ENCODE assay signal across 24 cellular contexts in genomic region chr11:134802116-134802515, GRCh38.
DNase-seq lines count a peak whose midpoint lies in the region; ATAC-seq, FAIRE-seq and TF ChIP-seq lines count a peak whose summit lies in the region.
"Had no signal": no experiment of that assay in that cellular context is flagged by ENCODE, and none has a peak within 500 bp of the region (broad histone marks: within the 10 kb centered on the region; RNA-seq: fewer than 3 reads in every experiment).

No MANE protein-coding gene starts in this region.

- H3K4me3 ChIP-seq in GM23338 (no peak overlapping the region), SK-N-MC (peak overlapping the region; percentile 8; the same call in 1 of the 2 replicates), iPS-20b (ENCODE audit: low read length) (no peak overlapping the region)
- H3K4me3 ChIP-seq: coronary artery, gastrocnemius medialis had no signal

- peaks cover 10% of the 10 kb centered on the region for H3K27me3 Mint-ChIP-seq in GM23338 (ENCODE audit: insufficient read depth, low read depth, poor library complexity)
- H3K27me3 Mint-ChIP-seq in osteocyte (ENCODE audit: unreplicated experiment): peaks cover 10% of the 10 kb centered on the region

- DNase-seq in GM23338 (ENCODE audit: low spot score): no peak
- no peak for DNase-seq in SK-N-MC (ENCODE audit: low read depth, low spot score)
- DNase-seq in osteocyte (ENCODE audit: extremely low spot score, unreplicated experiment): no peak
- DNase-seq in frontal cortex (ENCODE audit: low spot score in 2 of 2): no peak
- DNase-seq in NOMO-1 treated with DMSO at 0.1 percent for 48 hours (lab: John Stamatoyannopoulos, UW; ENCODE audit: unreplicated experiment): no peak
- no peak for DNase-seq in occipital lobe (lab: John Stamatoyannopoulos, UW)
- DNase-seq: activated CD4-positive, alpha-beta T cell treated with anti-CD3 and anti-CD28 coated beads, Interleukin-2, amount 50 U/mL, for 48 hours; activated naive CD4-positive, alpha-beta T cell treated with anti-CD3 and anti-CD28 coated beads, Interleukin-2, amount 50 U/mL, for 16 hours; activated T-cell treated with anti-CD3 and anti-CD28 coated beads, Interleukin-2, amount 50 U/mL, for 24 hours; gastrocnemius medialis; GF-D8; immature natural killer cell; KG1; NCI-H2081; NCI-H524 treated with DMSO at 0.1 percent for 48 hours; OCI-M1; stimulated activated CD4-positive, alpha-beta T cell treated with anti-CD3 and anti-CD28 coated beads, Interleukin-1b, Interleukin-23, amount 100 ng/mL, for 48 hours had no signal

- no peaks in the 10 kb centered on the region for H3K9me2 ChIP-seq in GM23338 (ENCODE audit: insufficient read depth)

- H3K4me2 ChIP-seq in GM23338: peak overlapping the region; percentile 63

- H3K9me3 ChIP-seq in SK-N-MC (ENCODE audit: low read depth, low read length): no peaks in the 10 kb centered on the region
- H3K9me3 ChIP-seq in iPS-20b (ENCODE audit: insufficient read depth, low read depth, low read length): no peaks in the 10 kb centered on the region
- H3K9me3 ChIP-seq: gastrocnemius medialis had no signal

- H3F3A ChIP-seq in GM23338 (replicated peaks; ENCODE audit: low read depth): no peaks in the 10 kb centered on the region

- H3K27ac Mint-ChIP-seq in GM23338: no peak overlapping the region
- H3K27ac Mint-ChIP-seq in osteocyte (ENCODE audit: unreplicated experiment): peak overlapping the region; percentile 36
- H3K27ac Mint-ChIP-seq: activated T-cell treated with anti-CD3 and anti-CD28 coated beads, Interleukin-2, amount 50 U/mL, for 24 hours; natural killer cell treated with Interleukin-12 subunit alpha and Interleukin-12 subunit beta and Interleukin-15 and Interleukin-18, amount 100 ng/mL, for 72 hours had no signal

- no peaks in the 10 kb centered on the region for H3K79me2 ChIP-seq in GM23338 (replicated peaks; ENCODE audit: insufficient read depth)

- H3K9ac ChIP-seq in SK-N-MC (ENCODE audit: insufficient read length) (no peak overlapping the region), iPS-20b (ENCODE audit: low read depth, low read length) (0 out of 2 replicates have a peak overlapping the region, but pooled peaks have one; percentile 20)

- peak overlapping the region; percentile 90 for H2AFZ ChIP-seq in GM23338

- peaks cover 18% of the 10 kb centered on the region for H3K4me1 ChIP-seq in GM23338 (ENCODE audit: insufficient read depth)
- peaks cover 18% of the 10 kb centered on the region; the same call in 1 of the 2 replicates for H3K4me1 ChIP-seq in iPS-20b (ENCODE audit: insufficient read depth, low read length)
- H3K4me1 ChIP-seq: gastrocnemius medialis had no signal

- H3K9me3 Mint-ChIP-seq in GM23338 (no peaks in the 10 kb centered on the region), osteocyte (ENCODE audit: unreplicated experiment) (no peaks in the 10 kb centered on the region)
- H3K9me3 Mint-ChIP-seq: activated T-cell treated with anti-CD3 and anti-CD28 coated beads, Interleukin-2, amount 50 U/mL, for 24 hours; immature natural killer cell; natural killer cell treated with Interleukin-12 subunit alpha and Interleukin-12 subunit beta and Interleukin-15 and Interleukin-18, amount 100 ng/mL, for 72 hours had no signal

- H4K20me1 ChIP-seq in GM23338 (replicated peaks; ENCODE audit: insufficient read depth): no peaks in the 10 kb centered on the region

- H3K27ac ChIP-seq in GM23338 (ENCODE audit: low read depth) (no peak overlapping the region), SK-N-MC (no peak overlapping the region), iPS-20b (ENCODE audit: low read length) (no peak overlapping the region)
- H3K27ac ChIP-seq: coronary artery, gastrocnemius medialis had no signal

- FAIRE-seq in frontal cortex (lab: Jason Lieb, UNC): no peak
- FAIRE-seq: GM12891, TTC549 had no signal

- no peak for TF ChIP-seq CTCF in GM23338 (conservative IDR thresholded peaks at IDR 0.05; ENCODE audit: low read depth in 2 of 2)
- no peak for TF ChIP-seq CTCF in osteocyte (IDR thresholded peaks at IDR 0.05)

- peak overlapping the region; percentile 1; the same call in 1 of the 3 replicates for H3K4me3 Mint-ChIP-seq in GM23338
- H3K4me3 Mint-ChIP-seq in osteocyte (ENCODE audit: unreplicated experiment): peak overlapping the region; percentile 24
- H3K4me3 Mint-ChIP-seq: activated T-cell treated with anti-CD3 and anti-CD28 coated beads, Interleukin-2, amount 50 U/mL, for 24 hours; immature natural killer cell; natural killer cell treated with Interleukin-12 subunit alpha and Interleukin-12 subunit beta and Interleukin-15 and Interleukin-18, amount 100 ng/mL, for 72 hours had no signal

- no peaks in the 10 kb centered on the region for H3K36me3 ChIP-seq in GM23338 (ENCODE audit: insufficient read depth)
- no peaks in the 10 kb centered on the region for H3K36me3 ChIP-seq in SK-N-MC (ENCODE audit: insufficient read depth, low read length)
- no peaks in the 10 kb centered on the region for H3K36me3 ChIP-seq in iPS-20b (ENCODE audit: insufficient read depth, low read depth, low read length)
- H3K36me3 ChIP-seq: gastrocnemius medialis had no signal

- H3K4me1 Mint-ChIP-seq in GM23338 (peaks cover 31% of the 10 kb centered on the region), osteocyte (ENCODE audit: unreplicated experiment) (peaks cover 14% of the 10 kb centered on the region)
- H3K4me1 Mint-ChIP-seq: immature natural killer cell had no signal

- ATAC-seq in GM23338 (peak; percentile 67), HG03378 (IDR thresholded peaks at IDR 0.05; ENCODE audit: unreplicated experiment) (no peak)
- ATAC-seq: gastrocnemius medialis; natural killer cell treated with Interleukin-12 subunit alpha and Interleukin-12 subunit beta and Interleukin-15 and Interleukin-18, amount 100 ng/mL, for 72 hours; sciatic nerve had no signal

- H3K27me3 ChIP-seq in GM23338 (ENCODE audit: insufficient read depth): no peaks in the 10 kb centered on the region
- peaks cover 7% of the 10 kb centered on the region for H3K27me3 ChIP-seq in iPS-20b (ENCODE audit: insufficient read depth, low read length)

- H3K36me3 Mint-ChIP-seq in GM23338 (ENCODE audit: low read depth): no peaks in the 10 kb centered on the region
- H3K36me3 Mint-ChIP-seq in osteocyte (ENCODE audit: unreplicated experiment): no peaks in the 10 kb centered on the region
- H3K36me3 Mint-ChIP-seq: immature natural killer cell; natural killer cell treated with Interleukin-12 subunit alpha and Interleukin-12 subunit beta and Interleukin-15 and Interleukin-18, amount 100 ng/mL, for 72 hours had no signal

TF ChIP-seq in GM23338, 12 proteins besides CTCF, POLR2A, EP300 and RAD21 (continues in another document):
- TF ChIP-seq, protein P1, sequence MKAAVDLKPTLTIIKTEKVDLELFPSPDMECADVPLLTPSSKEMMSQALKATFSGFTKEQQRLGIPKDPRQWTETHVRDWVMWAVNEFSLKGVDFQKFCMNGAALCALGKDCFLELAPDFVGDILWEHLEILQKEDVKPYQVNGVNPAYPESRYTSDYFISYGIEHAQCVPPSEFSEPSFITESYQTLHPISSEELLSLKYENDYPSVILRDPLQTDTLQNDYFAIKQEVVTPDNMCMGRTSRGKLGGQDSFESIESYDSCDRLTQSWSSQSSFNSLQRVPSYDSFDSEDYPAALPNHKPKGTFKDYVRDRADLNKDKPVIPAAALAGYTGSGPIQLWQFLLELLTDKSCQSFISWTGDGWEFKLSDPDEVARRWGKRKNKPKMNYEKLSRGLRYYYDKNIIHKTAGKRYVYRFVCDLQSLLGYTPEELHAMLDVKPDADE (IDR thresholded peaks at IDR 0.05): no peak
- TF ChIP-seq EZH2 (IDR thresholded peaks at IDR 0.05; ENCODE audit: low read depth, unreplicated experiment): no peak
- no peak for TF ChIP-seq ZNF331 (CRISPR knock-in tag; IDR thresholded peaks at IDR 0.05; ENCODE audit: low read depth)
